In the genomic region with DNA sequence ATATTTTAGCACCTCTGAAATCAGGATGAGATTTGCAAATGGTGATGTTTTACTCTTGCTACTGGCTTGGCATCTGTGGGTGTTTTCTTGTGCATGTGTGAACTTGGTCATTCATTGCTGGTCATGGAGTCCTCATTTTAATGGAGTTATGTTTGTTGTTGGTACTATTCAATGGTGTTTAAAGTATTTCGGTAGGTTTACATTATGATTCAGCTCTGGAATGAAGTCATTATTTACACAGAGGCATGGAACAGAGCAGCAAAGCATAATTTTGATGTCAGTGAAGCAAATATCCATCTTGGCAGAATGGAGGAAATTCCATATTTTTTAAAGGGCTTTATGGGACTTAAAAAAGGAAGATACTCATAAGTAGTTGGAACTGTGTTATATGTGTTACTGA, we compare ENCODE assay signal across 18 cellular contexts.
A peak's percentile ranks its signal among the peaks of the same experiment; 100 is the strongest.
DNase-seq lines count a peak whose midpoint lies in the region; ATAC-seq, FAIRE-seq and TF ChIP-seq lines count a peak whose summit lies in the region.
"Had no signal": no experiment of that assay in that cellular context is flagged by ENCODE, and none has a peak within 500 bp of the region (broad histone marks: within the 10 kb centered on the region; RNA-seq: fewer than 3 reads in every experiment).

No MANE protein-coding gene starts in this region.

- POLR2A ChIA-PET in A549 (lab: Yijun Ruan, JAX): no interaction called here

- CTCF ChIA-PET in A549 (lab: Yijun Ruan, JAX): interaction anchor here (0.6 to 0.8 kb wide), 2 partner anchors 9 to 36 kb away, joined by 3 read pairs; no protein-coding TSS in a partner anchor

- ATAC-seq in A549 (peak; percentile 72 to 89; a peak in 5 of 6 replicates), GM18498 (IDR thresholded peaks at IDR 0.05; ENCODE audit: unreplicated experiment) (no peak)
- ATAC-seq: T-cell had no signal

- TF ChIP-seq RAD21 in A549 (conservative IDR thresholded peaks at IDR 0.05 in 1 of 2, IDR thresholded peaks at IDR 0.05 in 1 of 2): peak in 1 of 2 experiments; percentile 18; a peak in 2 of 5 replicates

- no peaks in the 10 kb centered on the region for H3K9me3 ChIP-seq in A549

- TF ChIP-seq EP300 in A549 (IDR thresholded peaks at IDR 0.05): peak in 1 of 2 experiments; percentile 27; a peak in 1 of 5 replicates

- peak overlapping the region; percentile 45 for H3K4me2 ChIP-seq in A549

- H3K4me3 ChIP-seq in A549 (no peak overlapping the region), foreskin fibroblast (ENCODE audit: low read depth in 1 of 2, low read length in 2 of 2) (no peak overlapping the region)

- TF ChIP-seq POLR2A in A549 (IDR thresholded peaks at IDR 0.05; ENCODE audit: low read length): no peak
- no peak for TF ChIP-seq POLR2A in GM12891 (IDR thresholded peaks at IDR 0.05; ENCODE audit: low read depth, low read length)
- no peak for TF ChIP-seq POLR2A in GM12892 (IDR thresholded peaks at IDR 0.05; ENCODE audit: low read depth, low read length)

- H3K27ac ChIP-seq in A549: peak overlapping the region; percentile 38 to 53; a peak in 5 of 6 replicates

- WGBS in A549 (ENCODE audit: missing lambda C conversion rate): 0% methylated on average over 1 of the region's 1 CpG

- peaks cover 46% of the 10 kb centered on the region for H3K4me1 ChIP-seq in A549

- TF ChIP-seq CTCF in A549 (IDR thresholded peaks at IDR 0.05) (no peak), foreskin fibroblast (IDR thresholded peaks at IDR 0.05; ENCODE audit: low read depth, low read length) (no peak)

- peak; percentile 92 for FAIRE-seq in A549 (lab: Jason Lieb, UNC)
- no peak for FAIRE-seq in GM12891 (lab: Jason Lieb, UNC)
- no peak for FAIRE-seq in GM12892 (lab: Jason Lieb, UNC)

- DNase-seq in A549 (ENCODE audit: low read depth in 1 of 2, low spot score in 1 of 2): peak; percentile 70 to 72
- DNase-seq in HCEC 1CT: peak; percentile 78
- DNase-seq in amniotic stem cell (lab: John Stamatoyannopoulos, UW): peak; percentile 26
- peak; percentile 46 to 74 for DNase-seq in foreskin fibroblast
- no peak for DNase-seq in GOT3 (lab: John Stamatoyannopoulos, UW)
- DNase-seq in GM12891 (ENCODE audit: insufficient read length, low spot score): no peak
- no peak for DNase-seq in GM12892 (ENCODE audit: insufficient read length)
- DNase-seq: ACHN; activated CD4-positive, CD25-positive, alpha-beta regulatory T cell treated with anti-CD3 and anti-CD28 coated beads, Interleukin-2, amount 50 U/mL, for 72 hours; activated naive CD4-positive, alpha-beta T cell treated with anti-CD3 and anti-CD28 coated beads, Interleukin-2, amount 50 U/mL, for 16 hours; cerebellar nuclear complex; erythroblast; NCI-H1417 treated with DMSO at 0.1 percent for 48 hours; NCI-H510A treated with DMSO at 0.1 percent for 48 hours; nucleus accumbens; OCI-M1; T-cell had no signal

TF ChIP-seq in A549, 52 proteins besides CTCF, POLR2A, EP300 and RAD21 (continues in another document):
- peak; percentile 51; the same call in 1 of the 2 replicates for TF ChIP-seq FOXS1 (CRISPR knock-in tag; IDR thresholded peaks at IDR 0.05)
- TF ChIP-seq, protein P1, sequence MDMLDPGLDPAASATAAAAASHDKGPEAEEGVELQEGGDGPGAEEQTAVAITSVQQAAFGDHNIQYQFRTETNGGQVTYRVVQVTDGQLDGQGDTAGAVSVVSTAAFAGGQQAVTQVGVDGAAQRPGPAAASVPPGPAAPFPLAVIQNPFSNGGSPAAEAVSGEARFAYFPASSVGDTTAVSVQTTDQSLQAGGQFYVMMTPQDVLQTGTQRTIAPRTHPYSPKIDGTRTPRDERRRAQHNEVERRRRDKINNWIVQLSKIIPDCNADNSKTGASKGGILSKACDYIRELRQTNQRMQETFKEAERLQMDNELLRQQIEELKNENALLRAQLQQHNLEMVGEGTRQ (IDR thresholded peaks at IDR 0.05): no peak
- no peak for TF ChIP-seq ESRRA (IDR thresholded peaks at IDR 0.05; ENCODE audit: borderline replicate concordance, low read length)
- TF ChIP-seq, protein P2, sequence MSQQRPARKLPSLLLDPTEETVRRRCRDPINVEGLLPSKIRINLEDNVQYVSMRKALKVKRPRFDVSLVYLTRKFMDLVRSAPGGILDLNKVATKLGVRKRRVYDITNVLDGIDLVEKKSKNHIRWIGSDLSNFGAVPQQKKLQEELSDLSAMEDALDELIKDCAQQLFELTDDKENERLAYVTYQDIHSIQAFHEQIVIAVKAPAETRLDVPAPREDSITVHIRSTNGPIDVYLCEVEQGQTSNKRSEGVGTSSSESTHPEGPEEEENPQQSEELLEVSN (IDR thresholded peaks at IDR 0.05; ENCODE audit: borderline replicate concordance, low read depth): no peak
- no peak for TF ChIP-seq ZFP36 (IDR thresholded peaks at IDR 0.05; ENCODE audit: borderline replicate concordance, partially characterized antibody)
- no peak for TF ChIP-seq RARB (CRISPR knock-in tag; IDR thresholded peaks at IDR 0.05)
- TF ChIP-seq EHF (CRISPR knock-in tag; IDR thresholded peaks at IDR 0.05): no peak
- no peak for TF ChIP-seq CHD2 (IDR thresholded peaks at IDR 0.05; ENCODE audit: low read length, partially characterized antibody)
- no peak for TF ChIP-seq HDAC2 (IDR thresholded peaks at IDR 0.05)
- TF ChIP-seq CBX8 (IDR thresholded peaks at IDR 0.05): no peak
- TF ChIP-seq, protein P3, sequence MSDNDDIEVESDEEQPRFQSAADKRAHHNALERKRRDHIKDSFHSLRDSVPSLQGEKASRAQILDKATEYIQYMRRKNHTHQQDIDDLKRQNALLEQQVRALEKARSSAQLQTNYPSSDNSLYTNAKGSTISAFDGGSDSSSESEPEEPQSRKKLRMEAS (IDR thresholded peaks at IDR 0.05): peak; percentile 67
- TF ChIP-seq GATA3 (IDR thresholded peaks at IDR 0.05; ENCODE audit: borderline replicate concordance): peak; percentile 77
- TF ChIP-seq RFX5 (IDR thresholded peaks at IDR 0.05): no peak
- TF ChIP-seq RNF2 (IDR thresholded peaks at IDR 0.05; ENCODE audit: borderline replicate concordance, low read depth): no peak
- no peak for TF ChIP-seq HOXA7 (CRISPR knock-in tag; IDR thresholded peaks at IDR 0.05)
- peak; percentile 20 to 43; a peak in 1 of 4 replicates for TF ChIP-seq CEBPB (IDR thresholded peaks at IDR 0.05)
- TF ChIP-seq FOSL2 (IDR thresholded peaks at IDR 0.05): peak; percentile 89
- TF ChIP-seq FOSL2 (CRISPR knock-in tag; IDR thresholded peaks at IDR 0.05): peak; percentile 89
- TF ChIP-seq HOXB5 (CRISPR knock-in tag; IDR thresholded peaks at IDR 0.05): no peak
- TF ChIP-seq SMC3 (IDR thresholded peaks at IDR 0.05): peak; percentile 23; the same call in 1 of the 3 replicates
- TF ChIP-seq MAZ (IDR thresholded peaks at IDR 0.05; ENCODE audit: borderline replicate concordance, low read depth, low read length): no peak
- no peak for TF ChIP-seq PHF8 (IDR thresholded peaks at IDR 0.05; ENCODE audit: borderline replicate concordance, low read depth)
- no peak for TF ChIP-seq CHD4 (IDR thresholded peaks at IDR 0.05; ENCODE audit: borderline replicate concordance)

TF ChIP-seq in GM12891, 5 proteins besides CTCF, POLR2A, EP300 and RAD21:
- TF ChIP-seq SPI1 (IDR thresholded peaks at IDR 0.05; ENCODE audit: low read depth, low read length): no peak
- TF ChIP-seq TAF1 (IDR thresholded peaks at IDR 0.05; ENCODE audit: low read depth, low read length): no peak
- no peak for TF ChIP-seq PAX5 (IDR thresholded peaks at IDR 0.05; ENCODE audit: insufficient read depth, low read length, severe bottlenecking)
- TF ChIP-seq POLR2AphosphoS5 (IDR thresholded peaks at IDR 0.05; ENCODE audit: low read depth, low read length): no peak
- TF ChIP-seq POU2F2 (IDR thresholded peaks at IDR 0.05; ENCODE audit: low read depth, low read length): no peak

Comparison
In these comparisons a context has a peak if more than half of its experiments do, and no peak if none do; other contexts are left out.
1. DNase-seq: peak in A549 (2 of 2), HCEC 1CT (single experiment), amniotic stem cell (single experiment) and foreskin fibroblast (2 of 2); none in GOT3 (single experiment), GM12891 (single experiment) and GM12892 (single experiment).